13 cellular contexts compared by ENCODE assay signal in the genomic region with DNA sequence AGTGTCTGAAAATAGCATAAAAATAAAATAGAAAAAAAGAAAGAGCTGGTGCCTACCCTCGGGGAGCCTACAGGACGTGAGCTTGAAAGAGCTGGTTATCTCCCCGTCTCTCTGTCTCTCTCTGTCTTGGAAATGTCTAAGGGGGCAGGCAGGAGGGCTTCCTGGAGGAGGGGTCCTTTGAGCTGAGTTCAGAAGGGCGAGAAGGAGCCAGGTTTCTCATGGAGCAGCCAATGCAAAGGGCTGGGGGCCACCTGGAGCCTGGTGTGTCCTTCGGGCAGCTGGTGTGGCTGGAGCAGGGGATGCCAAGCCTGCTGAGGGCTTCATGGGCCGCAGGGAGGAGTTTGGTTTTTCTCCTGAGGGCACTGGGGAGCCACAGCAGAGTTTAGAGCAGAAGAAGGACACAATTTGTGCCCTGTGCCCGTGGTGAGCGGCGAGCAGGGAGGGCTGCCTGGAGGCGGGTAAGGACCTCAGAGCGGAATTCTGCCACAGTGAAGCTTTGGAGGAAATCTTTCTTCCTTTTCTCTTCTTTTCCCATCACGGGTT. TPM values are rescaled to one million over a fixed set of nuclear protein-coding genes. Genes with fewer than 3 reads are reported as not detected.
DNase-seq lines count a peak whose midpoint lies in the region; ATAC-seq and TF ChIP-seq lines count a peak whose summit lies in the region.
"Had no signal": no experiment of that assay in that cellular context is flagged by ENCODE, and none has a peak within 500 bp of the region (broad histone marks: within the 10 kb centered on the region; RNA-seq: fewer than 3 reads in every experiment).

No MANE protein-coding gene starts in this region.

- H3K9ac ChIP-seq in BLaER1 (no peak overlapping the region), HUES48 (ENCODE audit: low read depth, low read length) (no peak overlapping the region), endodermal cell (ENCODE audit: extremely low read depth, low read length, poor library complexity, severe bottlenecking) (peak overlapping the region; percentile 77)

- no peaks in the 10 kb centered on the region for H3K9me3 Mint-ChIP-seq in endodermal cell
- H3K9me3 Mint-ChIP-seq: central memory CD8-positive, alpha-beta T cell had no signal

- H3K79me2 ChIP-seq in osteoblast (ENCODE audit: insufficient read depth, low read length), result no peaks in the 10 kb centered on the region

- H3K4me1 ChIP-seq in BLaER1 (peaks cover 72% of the 10 kb centered on the region), HUES48 (ENCODE audit: control insufficient read depth, insufficient read depth, low read length) (no peaks in the 10 kb centered on the region), endodermal cell (ENCODE audit: control insufficient read depth, insufficient read depth, low read length) (peaks cover 9% of the 10 kb centered on the region), osteoblast (ENCODE audit: insufficient read depth, low read length) (peaks cover 5% of the 10 kb centered on the region)
- peaks cover 11% of the 10 kb centered on the region for H3K4me1 ChIP-seq in effector memory CD4-positive, alpha-beta T cell (ENCODE audit: control insufficient read depth, insufficient read depth, low read length, poor library complexity, severe bottlenecking)

- H3K27ac ChIP-seq in BLaER1 (no peak overlapping the region), HUES48 (ENCODE audit: low read depth, low read length) (no peak overlapping the region), endodermal cell (ENCODE audit: low read depth, low read length) (peak overlapping the region; percentile 92), osteoblast (ENCODE audit: low read depth, low read length) (no peak overlapping the region)
- no peak overlapping the region for H3K27ac ChIP-seq in effector memory CD4-positive, alpha-beta T cell (ENCODE audit: insufficient read depth, low read length, poor library complexity, severe bottlenecking)

- H3K27me3 Mint-ChIP-seq in endodermal cell (ENCODE audit: insufficient read depth), result no peaks in the 10 kb centered on the region

- TF ChIP-seq CTCF in endodermal cell (conservative IDR thresholded peaks at IDR 0.05), result no peak
- TF ChIP-seq CTCF in osteoblast (IDR thresholded peaks at IDR 0.05; ENCODE audit: extremely low read depth, low read depth, low read length), result no peak

- no peaks in the 10 kb centered on the region for H3K4me1 Mint-ChIP-seq in endodermal cell
- H3K4me1 Mint-ChIP-seq: central memory CD8-positive, alpha-beta T cell had no signal

- H3K27me3 ChIP-seq in BLaER1 (peaks cover 61% of the 10 kb centered on the region), HUES48 (ENCODE audit: control insufficient read depth, insufficient read depth, low read length) (no peaks in the 10 kb centered on the region), endodermal cell (ENCODE audit: control insufficient read depth, insufficient read depth, low read length, poor library complexity, severe bottlenecking) (no peaks in the 10 kb centered on the region), osteoblast (ENCODE audit: insufficient read depth, low read length) (no peaks in the 10 kb centered on the region)
- H3K27me3 ChIP-seq in effector memory CD4-positive, alpha-beta T cell (replicated peaks; ENCODE audit: control insufficient read depth, insufficient read depth, low read length, poor library complexity, severe bottlenecking), result peaks cover 21% of the 10 kb centered on the region

- no peaks in the 10 kb centered on the region for H3K36me3 ChIP-seq in BLaER1
- no peaks in the 10 kb centered on the region for H3K36me3 ChIP-seq in HUES48 (ENCODE audit: control insufficient read depth, insufficient read depth, low read length)
- H3K36me3 ChIP-seq in endodermal cell (ENCODE audit: control insufficient read depth, insufficient read depth, low read length), result no peaks in the 10 kb centered on the region
- no peaks in the 10 kb centered on the region for H3K36me3 ChIP-seq in osteoblast (ENCODE audit: insufficient read depth, low read length)
- H3K36me3 ChIP-seq in effector memory CD4-positive, alpha-beta T cell (ENCODE audit: control insufficient read depth, insufficient read depth, low read length), result no peaks in the 10 kb centered on the region
- H3K36me3 ChIP-seq: tibial nerve had no signal

- no peak for ATAC-seq in HG02970 (IDR thresholded peaks at IDR 0.05; ENCODE audit: low FRiP score, unreplicated experiment)

- H3K36me3 Mint-ChIP-seq in endodermal cell (ENCODE audit: low read depth), result no peaks in the 10 kb centered on the region

- H2AFZ ChIP-seq in osteoblast (ENCODE audit: low read length), result peak overlapping the region; percentile 81

- 92 to 97% methylated on average over 7 to 12 of the region's 12 CpGs for WGBS in endodermal cell (ENCODE audit: insufficient coverage in 1 of 2, insufficient read length in 1 of 2), 2 experiments

- H3K4me3 ChIP-seq in BLaER1, result peak overlapping the region; percentile 46; the same call in 1 of the 2 replicates
- H3K4me3 ChIP-seq in HUES48 (ENCODE audit: low read depth, low read length), result peak overlapping the region; percentile 57; the same call in 1 of the 2 replicates
- H3K4me3 ChIP-seq in endodermal cell (ENCODE audit: low read length), result peak overlapping the region; percentile 62
- peak overlapping the region; percentile 66 for H3K4me3 ChIP-seq in osteoblast (ENCODE audit: insufficient read depth, low read length)
- no peak overlapping the region for H3K4me3 ChIP-seq in effector memory CD4-positive, alpha-beta T cell (ENCODE audit: insufficient read depth, low read depth, low read length, poor library complexity, severe bottlenecking)

- H3K27ac Mint-ChIP-seq in endodermal cell, result no peak overlapping the region

- H3K9me3 ChIP-seq in BLaER1 (no peaks in the 10 kb centered on the region), HUES48 (ENCODE audit: control insufficient read depth, insufficient read depth, low read length) (no peaks in the 10 kb centered on the region), endodermal cell (ENCODE audit: control insufficient read depth, low read length) (no peaks in the 10 kb centered on the region), osteoblast (ENCODE audit: low read depth, low read length) (no peaks in the 10 kb centered on the region)
- H3K9me3 ChIP-seq in effector memory CD4-positive, alpha-beta T cell (ENCODE audit: control insufficient read depth, low read length), result no peaks in the 10 kb centered on the region
- H3K9me3 ChIP-seq: tibial nerve had no signal

- DNase-seq in endodermal cell (no peak), osteoblast (ENCODE audit: insufficient read length, low spot score, missing footprints) (peak; percentile 89), NCI-H2227 treated with DMSO at 0.1 percent for 48 hours (lab: John Stamatoyannopoulos, UW) (no peak)
- DNase-seq in effector memory CD4-positive, alpha-beta T cell, result no peak
- DNase-seq in stimulated activated CD4-positive, alpha-beta T cell treated with anti-CD3 and anti-CD28 coated beads, Interleukin-2, amount 100 ng/mL, for 24 hours, result no peak
- DNase-seq: NCI-H1048 had no signal

- H3K4me3 Mint-ChIP-seq in endodermal cell, result no peak overlapping the region
- H3K4me3 Mint-ChIP-seq: central memory CD8-positive, alpha-beta T cell had no signal

- H4K20me1 ChIP-seq in BLaER1 (no peaks in the 10 kb centered on the region), osteoblast (ENCODE audit: insufficient read depth, low read length) (no peaks in the 10 kb centered on the region)

- H3K4me2 ChIP-seq in BLaER1, result peak overlapping the region; percentile 53
- peak overlapping the region; percentile 78 for H3K4me2 ChIP-seq in osteoblast (ENCODE audit: insufficient read depth, low read length)

RNA-seq across cellular contexts. Expression of a gene that starts 38.6 kb away (rescaled TPM):
- total RNA-seq in endodermal cell (10 to 100 TPM; 28.6 to 30.7 TPM), osteoblast (not detected in 2 replicates)
- 36.1 TPM for polyA plus RNA-seq in endodermal cell (2013, experiment 1 of 2)
- 33.9 TPM for polyA plus RNA-seq in endodermal cell (2013, experiment 2 of 2)
- total RNA-seq: lung microvascular endothelial cell, omental fat pad, tibial nerve had no signal

RNA-seq across cellular contexts. Expression of a gene that starts 49.0 kb away (rescaled TPM):
- total RNA-seq in endodermal cell (10 to 100 TPM; 45.1 to 46.0 TPM), osteoblast (21.8 and 25.0 TPM in 2 replicates)
- polyA plus RNA-seq in endodermal cell (2013, experiment 1 of 2), result 18.2 TPM
- polyA plus RNA-seq in endodermal cell (2013, experiment 2 of 2), result 19.0 TPM

RNA-seq across cellular contexts. Expression of a gene that starts 55.2 kb away (rescaled TPM):
- 100 to 1,000 TPM; 282 to 301 TPM for total RNA-seq in endodermal cell
- 403 TPM for polyA plus RNA-seq in endodermal cell (2013, experiment 1 of 2)
- polyA plus RNA-seq in endodermal cell (2013, experiment 2 of 2), result 310 TPM
- total RNA-seq in osteoblast, result 300 and 380 TPM in 2 replicates

RNA-seq across cellular contexts. Expression of a gene that starts 59.4 kb away (rescaled TPM):
- total RNA-seq in endodermal cell (10 to 100 TPM; 57.0 to 62.5 TPM), osteoblast (40.4 and 46.0 TPM in 2 replicates)
- polyA plus RNA-seq in endodermal cell (2013, experiment 1 of 2), result 87.8 TPM
- 64.6 TPM for polyA plus RNA-seq in endodermal cell (2013, experiment 2 of 2)

Comparison
In these comparisons a context has a peak if more than half of its experiments do, and no peak if none do; other contexts are left out.
1. RNA of a gene that starts 38.6 kb away (total RNA-seq): 28.6 to 30.7 TPM in endodermal cell; not detected in osteoblast; every median in the first group is over 10 times any median in the second.